ENCODE assay signal across 21 cellular contexts in genomic region chr3:159934216-159934615, GRCh38. TPM values are rescaled to one million over a fixed set of nuclear protein-coding genes. Genes with fewer than 3 reads are reported as not detected.
DNase-seq lines count a peak whose midpoint lies in the region; ATAC-seq, FAIRE-seq and TF ChIP-seq lines count a peak whose summit lies in the region.
"Had no signal": no experiment of that assay in that cellular context is flagged by ENCODE, and none has a peak within 500 bp of the region (broad histone marks: within the 10 kb centered on the region; RNA-seq: fewer than 3 reads in every experiment).

No MANE protein-coding gene starts in this region.

- in situ Hi-C loops in GM12878 (cut with MboI): no loop called here

- H3K36me3 Mint-ChIP-seq in endodermal cell (ENCODE audit: low read depth): no peaks in the 10 kb centered on the region
- H3K36me3 Mint-ChIP-seq: CD8-positive, alpha-beta T cell had no signal

- H3K27ac Mint-ChIP-seq in endodermal cell: no peak overlapping the region
- H3K27ac Mint-ChIP-seq: CD4-positive, alpha-beta T cell; CD8-positive, alpha-beta T cell had no signal

- POLR2A ChIA-PET in GM12878 (lab: Charles Lee): no interaction called here

- no peak overlapping the region for H2AFZ ChIP-seq in GM12878 (ENCODE audit: control insufficient read depth, low read depth, low read length)

- RAD21 ChIA-PET in GM12878 (lab: Charles Lee; ENCODE audit: unreplicated experiment): no interaction called here

- H3K4me3 Mint-ChIP-seq in endodermal cell: no peak overlapping the region
- H3K4me3 Mint-ChIP-seq: CD4-positive, alpha-beta T cell; CD8-positive, alpha-beta T cell had no signal

- ATAC-seq in GM12878: no peak
- no peak for ATAC-seq in HG03139 (IDR thresholded peaks at IDR 0.05; ENCODE audit: unreplicated experiment)
- ATAC-seq: CD8-positive, alpha-beta T cell had no signal

- intact Hi-C loops in GM12878 (cut with micrococcal nuclease; ENCODE audit: unreplicated experiment): no loop called here

- SMC1A ChIA-PET in GM12878 (lab: Charles Lee; ENCODE audit: uncharacterized antibody, unreplicated experiment): no interaction called here

- FAIRE-seq in GM12878 (lab: Jason Lieb, UNC): no peak
- FAIRE-seq: A204.1, D721Med, GM12891, GM19239 had no signal

- H3K4me3 ChIP-seq in BLaER1 (peak overlapping the region; percentile 14; the same call in 1 of the 2 replicates), GM12878 (no peak overlapping the region), endodermal cell (ENCODE audit: low read length) (peak overlapping the region; percentile 29)

- no TSS peak for BruUV-seq in GM12878 (replicated peaks; lab: Mats Ljungman, UMichigan)

- H3K27ac ChIP-seq in BLaER1: no peak overlapping the region
- H3K27ac ChIP-seq in GM12878 (ENCODE audit: control insufficient read depth, insufficient read depth): no peak overlapping the region
- no peak overlapping the region for H3K27ac ChIP-seq in endodermal cell (ENCODE audit: low read depth, low read length)
- H3K27ac ChIP-seq: BLaER1 treated with 17β-estradiol and CSF1 and Interleukin-3, amounts not matched to agents 10 nM and 100 nM; C4-2B had no signal

- H3K4me1 ChIP-seq in BLaER1: no peaks in the 10 kb centered on the region
- peaks cover 8% of the 10 kb centered on the region for H3K4me1 ChIP-seq in GM12878 (ENCODE audit: control insufficient read depth, insufficient read depth, low read length)
- H3K4me1 ChIP-seq in endodermal cell (ENCODE audit: control insufficient read depth, insufficient read depth, low read length): no peaks in the 10 kb centered on the region
- H3K4me1 ChIP-seq: BE2C, Caco-2 had no signal

- H3K36me3 ChIP-seq in BLaER1: no peaks in the 10 kb centered on the region
- no peaks in the 10 kb centered on the region for H3K36me3 ChIP-seq in GM12878 (ENCODE audit: control insufficient read depth in 2 of 2, insufficient read depth in 2 of 2, low read length in 1 of 2)
- H3K36me3 ChIP-seq in endodermal cell (ENCODE audit: control insufficient read depth, insufficient read depth, low read length): no peaks in the 10 kb centered on the region
- H3K36me3 ChIP-seq: BE2C; BLaER1 treated with 17β-estradiol and CSF1 and Interleukin-3, amounts not matched to agents 10 nM and 100 nM had no signal

- H4K20me1 ChIP-seq in BLaER1 (no peaks in the 10 kb centered on the region), GM12878 (ENCODE audit: control insufficient read depth, insufficient read depth) (no peaks in the 10 kb centered on the region)
- H4K20me1 ChIP-seq: BLaER1 treated with 17β-estradiol and CSF1 and Interleukin-3, amounts not matched to agents 10 nM and 100 nM had no signal

- H3K79me2 ChIP-seq in GM12878 (ENCODE audit: control insufficient read depth, insufficient read depth, low read length): no peaks in the 10 kb centered on the region

- no peaks in the 10 kb centered on the region for H3K27me3 ChIP-seq in BLaER1
- no peaks in the 10 kb centered on the region for H3K27me3 ChIP-seq in GM12878 (replicated peaks in 1 of 2; ENCODE audit: control insufficient read depth in 2 of 2, insufficient read depth in 2 of 2, low read length in 1 of 2)
- no peaks in the 10 kb centered on the region for H3K27me3 ChIP-seq in endodermal cell (ENCODE audit: control insufficient read depth, insufficient read depth, low read length, poor library complexity, severe bottlenecking)
- H3K27me3 ChIP-seq: BE2C; BLaER1 treated with 17β-estradiol and CSF1 and Interleukin-3, amounts not matched to agents 10 nM and 100 nM had no signal

- H3K4me1 Mint-ChIP-seq in endodermal cell: peaks cover 2% of the 10 kb centered on the region

- no peak for TF ChIP-seq POLR2A in GM12878 (IDR thresholded peaks at IDR 0.05; ENCODE audit: low read depth, low read length)

- H3K4me2 ChIP-seq in BLaER1: no peak overlapping the region
- no peak overlapping the region for H3K4me2 ChIP-seq in GM12878 (ENCODE audit: control insufficient read depth, insufficient read depth)
- H3K4me2 ChIP-seq: BLaER1 treated with 17β-estradiol and CSF1 and Interleukin-3, amounts not matched to agents 10 nM and 100 nM had no signal

- no peak for TF ChIP-seq CTCF in GM12878 (IDR thresholded peaks at IDR 0.05 in 2 of 3, conservative IDR thresholded peaks at IDR 0.05 in 1 of 3; ENCODE audit: control insufficient read depth in 2 of 3, extremely low read depth in 1 of 3, insufficient read depth in 1 of 3, low read depth in 3 of 3, low read length in 3 of 3)
- TF ChIP-seq CTCF in endodermal cell (conservative IDR thresholded peaks at IDR 0.05): no peak

- CTCF ChIA-PET in GM12878 (lab: Yijun Ruan, JAX): interaction anchor here (0.9 kb wide), 1 partner anchor 49 kb away, joined by 3 read pairs; no protein-coding TSS in a partner anchor

- H3K9me3 Mint-ChIP-seq in endodermal cell: peaks cover 39% of the 10 kb centered on the region

- H3K9ac ChIP-seq in BLaER1: no peak overlapping the region
- H3K9ac ChIP-seq in GM12878 (ENCODE audit: control insufficient read depth, insufficient read depth, low read length): no peak overlapping the region
- no peak overlapping the region for H3K9ac ChIP-seq in endodermal cell (ENCODE audit: extremely low read depth, low read length, poor library complexity, severe bottlenecking)
- H3K9ac ChIP-seq: BLaER1 treated with 17β-estradiol and CSF1 and Interleukin-3, amounts not matched to agents 10 nM and 100 nM had no signal

- no peak for DNase-seq in GM12878 (ENCODE audit: low read depth, low spot score)
- no peak for DNase-seq in endodermal cell
- DNase-seq in NCI-H1105 treated with DMSO at 0.1 percent for 48 hours (lab: John Stamatoyannopoulos, UW): no peak
- no peak for DNase-seq in kidney glomerular epithelial cell (lab: John Stamatoyannopoulos, UW)
- DNase-seq in AG08396 (ENCODE audit: low spot score): no peak
- DNase-seq: 8988T; BE2C; Caco-2; Calu3; CD4-positive, alpha-beta T cell; CD8-positive, alpha-beta T cell; DMS79 treated with DMSO at 0.1 percent for 48 hours; GDM1 had no signal

- no peak for TF ChIP-seq RAD21 in GM12878 (IDR thresholded peaks at IDR 0.05; ENCODE audit: insufficient read depth, low read depth, low read length)

- H3K9me3 ChIP-seq in BLaER1: peaks cover 31% of the 10 kb centered on the region
- peaks cover 6% of the 10 kb centered on the region for H3K9me3 ChIP-seq in GM12878 (replicated peaks; ENCODE audit: control insufficient read depth, insufficient read depth, low read length)
- H3K9me3 ChIP-seq in endodermal cell (ENCODE audit: control insufficient read depth, low read length): peaks cover 11% of the 10 kb centered on the region

- no peak for TF ChIP-seq EP300 in GM12878 (IDR thresholded peaks at IDR 0.05; ENCODE audit: borderline replicate concordance in 1 of 2, control insufficient read depth in 1 of 2, low read depth in 2 of 2, low read length in 2 of 2)

- H3K27me3 Mint-ChIP-seq in endodermal cell (ENCODE audit: insufficient read depth): peaks cover 2% of the 10 kb centered on the region
- H3K27me3 Mint-ChIP-seq: CD4-positive, alpha-beta T cell had no signal

TF ChIP-seq in GM12878, 131 proteins besides CTCF, POLR2A, EP300 and RAD21 (continues in another document):
- no peak for TF ChIP-seq USF2 (IDR thresholded peaks at IDR 0.05; ENCODE audit: borderline replicate concordance, low read depth, low read length)

RNA-seq across cellular contexts. Expression of gene IL12A, which starts 54.4 kb away (rescaled TPM):
- total RNA-seq in GM12878 (2013; cell fraction: nucleolus; rRNA removed): 1.2 and 5.3 TPM in 2 replicates
- total RNA-seq in GM12878 (2014; rRNA removed) (9.8 and 10.9 TPM in 2 replicates), GM12878 (2014; rRNA removed; fragmentation: Illumina TruSeq; extraction: Trizol) (3.4 and 4.4 TPM in 2 replicates), GM12878 (2021) (3.1 and 4.0 TPM in 2 replicates), endodermal cell (not detected)
- 1.1 TPM for polyA plus RNA-seq in GM12878 (2011; ENCODE audit: low read depth)
- polyA plus RNA-seq in GM12878 (2011; rRNA removed) (0.99 and 1.8 TPM in 2 replicates), GM12878 (2014; fragmentation: Illumina TruSeq; extraction: Trizol) (3.2 and 3.8 TPM in 2 replicates), GM12878 (2014; fragmentation: Nextera tagmentation; extraction: Ambion mirVana) (1 to 10 TPM in 1 of 2 experiments, under 1 TPM in 1; 0.50 to 2.6 TPM), GM12878 (2014; rRNA removed) (6.0 and 8.4 TPM in 2 replicates), GM12878 (2016; fragmentation: Nextera tagmentation; extraction: Ambion mirVana) (1 to 10 TPM; 3.6 to 4.2 TPM)
- 0.78 and 1.5 TPM in 2 replicates for polyA plus RNA-seq in GM12878 (2011; cell fraction: cytosol; rRNA removed)
- 3.7 and 5.6 TPM in 2 replicates for polyA plus RNA-seq in GM12878 (2011; cell fraction: nucleus; rRNA removed)
- 1.8 and 2.4 TPM in 2 replicates for polyA plus RNA-seq in GM12878 (2012)
- polyA minus RNA-seq in GM12878 (2011; rRNA and poly(A)+ RNA removed): 0.29 and 0.62 TPM in 2 replicates
- 1.2 TPM in 1 of 2 replicates, not detected in the other for polyA minus RNA-seq in GM12878 (2011; cell fraction: cytosol; rRNA and poly(A)+ RNA removed)
- 0.67 and 0.97 TPM in 2 replicates for polyA minus RNA-seq in GM12878 (2011; cell fraction: nucleus; rRNA and poly(A)+ RNA removed)
- 0.39 TPM for polyA plus RNA-seq in endodermal cell (2013, experiment 1 of 2)
- polyA plus RNA-seq in endodermal cell (2013, experiment 2 of 2): 0.29 TPM
